Comparison of ENCODE assay signal across 22 cellular contexts in genomic region chr1:75220072-75220471, GRCh38.
A peak's percentile ranks its signal among the peaks of the same experiment; 100 is the strongest.
DNase-seq lines count a peak whose midpoint lies in the region; ATAC-seq, FAIRE-seq and TF ChIP-seq lines count a peak whose summit lies in the region.
"Had no signal": no experiment of that assay in that cellular context is flagged by ENCODE, and none has a peak within 500 bp of the region (broad histone marks: within the 10 kb centered on the region; RNA-seq: fewer than 3 reads in every experiment).

No MANE protein-coding gene starts in this region.

- peak; percentile 1 for DNase-seq in GM12865 (ENCODE audit: low read depth)
- DNase-seq in pancreas, result no peak
- DNase-seq: AML-193; Caco-2; Calu3; CD4-positive, alpha-beta T cell; CD8-positive, alpha-beta T cell; DMS79 treated with DMSO at 0.1 percent for 48 hours; GF-D8 had no signal

- H3K4me3 ChIP-seq in GM12865 (ENCODE audit: low read depth, low read length), result no peak overlapping the region
- H3K4me3 ChIP-seq in OCI-LY3 (ENCODE audit: low read length), result no peak overlapping the region
- no peak overlapping the region for H3K4me3 ChIP-seq in pancreas
- H3K4me3 ChIP-seq: A549; BLaER1 treated with 17β-estradiol and CSF1 and Interleukin-3, amounts not matched to agents 10 nM and 100 nM; GM12878 had no signal

- H4K20me1 ChIP-seq in OCI-LY3 (ENCODE audit: insufficient read depth, low read length), result no peaks in the 10 kb centered on the region
- H4K20me1 ChIP-seq: BLaER1 treated with 17β-estradiol and CSF1 and Interleukin-3, amounts not matched to agents 10 nM and 100 nM had no signal

- no peaks in the 10 kb centered on the region for H3K9me3 Mint-ChIP-seq in stimulated activated memory B cell treated with anti-CD40 and anti-IgM and Interleukin-4, amounts not matched to agents 10 μg/mL and 1 μg/mL and 100 μg/mL, for 72 hours
- H3K9me3 Mint-ChIP-seq: CD4-positive, alpha-beta T cell; CD8-positive, alpha-beta T cell had no signal

- H3K4me1 Mint-ChIP-seq in stimulated activated memory B cell treated with anti-CD40 and anti-IgM and Interleukin-4, amounts not matched to agents 10 μg/mL and 1 μg/mL and 100 μg/mL, for 72 hours, result peaks cover 6% of the 10 kb centered on the region
- H3K4me1 Mint-ChIP-seq: B cell had no signal

- WGBS in pancreas, 2 donors, result 54 to 75% methylated on average over 3 of the region's 3 CpGs

- H3K27me3 ChIP-seq in OCI-LY3 (ENCODE audit: low read depth, low read length) (no peaks in the 10 kb centered on the region), pancreas (no peaks in the 10 kb centered on the region)
- H3K27me3 ChIP-seq: BLaER1 treated with 17β-estradiol and CSF1 and Interleukin-3, amounts not matched to agents 10 nM and 100 nM had no signal

- no peaks in the 10 kb centered on the region for H3K36me3 Mint-ChIP-seq in stimulated activated memory B cell treated with anti-CD40 and anti-IgM and Interleukin-4, amounts not matched to agents 10 μg/mL and 1 μg/mL and 100 μg/mL, for 72 hours
- H3K36me3 Mint-ChIP-seq: CD8-positive, alpha-beta T cell had no signal

- ATAC-seq in stimulated activated memory B cell treated with anti-CD40 and anti-IgM and Interleukin-4, amounts not matched to agents 10 μg/mL and 1 μg/mL and 100 μg/mL, for 72 hours, result peak; percentile 59
- ATAC-seq in pancreas (no peak), esophagus mucosa (no peak), GM19463 (IDR thresholded peaks at IDR 0.05; ENCODE audit: unreplicated experiment) (no peak)
- ATAC-seq: A549; CD8-positive, alpha-beta T cell; GM12878 had no signal

- H3K36me3 ChIP-seq in OCI-LY3 (replicated peaks; ENCODE audit: low read depth, low read length) (no peaks in the 10 kb centered on the region), pancreas (no peaks in the 10 kb centered on the region)
- H3K36me3 ChIP-seq: BLaER1 treated with 17β-estradiol and CSF1 and Interleukin-3, amounts not matched to agents 10 nM and 100 nM had no signal

- intact Hi-C loops in pancreas (cut with DNase I), result no loop called here

- H3K79me2 ChIP-seq in OCI-LY3 (ENCODE audit: low read length), result no peaks in the 10 kb centered on the region

- peaks cover 15% of the 10 kb centered on the region for H3K27me3 Mint-ChIP-seq in stimulated activated memory B cell treated with anti-CD40 and anti-IgM and Interleukin-4, amounts not matched to agents 10 μg/mL and 1 μg/mL and 100 μg/mL, for 72 hours

- no peak overlapping the region for H2AFZ ChIP-seq in OCI-LY3 (ENCODE audit: low read depth, low read length)

- H3K9me3 ChIP-seq in OCI-LY3 (ENCODE audit: insufficient read depth, low read length), result no peaks in the 10 kb centered on the region
- no peaks in the 10 kb centered on the region for H3K9me3 ChIP-seq in pancreas
- H3K9me3 ChIP-seq: A549; BLaER1 treated with 17β-estradiol and CSF1 and Interleukin-3, amounts not matched to agents 10 nM and 100 nM; Caco-2 had no signal

- no peak overlapping the region for H3K9ac ChIP-seq in OCI-LY3 (ENCODE audit: low read length)
- H3K9ac ChIP-seq: BLaER1 treated with 17β-estradiol and CSF1 and Interleukin-3, amounts not matched to agents 10 nM and 100 nM had no signal

- no peaks in the 10 kb centered on the region for H3K4me1 ChIP-seq in OCI-LY3 (ENCODE audit: low read length)
- H3K4me1 ChIP-seq in pancreas, result no peaks in the 10 kb centered on the region
- H3K4me1 ChIP-seq: A549; BLaER1 treated with 17β-estradiol and CSF1 and Interleukin-3, amounts not matched to agents 10 nM and 100 nM; Caco-2 had no signal

- H3K27ac Mint-ChIP-seq in stimulated activated memory B cell treated with anti-CD40 and anti-IgM and Interleukin-4, amounts not matched to agents 10 μg/mL and 1 μg/mL and 100 μg/mL, for 72 hours, result no peak overlapping the region
- H3K27ac Mint-ChIP-seq: B cell; CD4-positive, alpha-beta T cell; CD8-positive, alpha-beta T cell had no signal

- no peak for FAIRE-seq in pancreas (lab: Jason Lieb, UNC)
- FAIRE-seq: A549, D721Med, GM12892, GM18507 had no signal

- H3K4me3 Mint-ChIP-seq in stimulated activated memory B cell treated with anti-CD40 and anti-IgM and Interleukin-4, amounts not matched to agents 10 μg/mL and 1 μg/mL and 100 μg/mL, for 72 hours, result no peak overlapping the region
- H3K4me3 Mint-ChIP-seq: B cell; CD4-positive, alpha-beta T cell; CD8-positive, alpha-beta T cell had no signal

- H3K4me2 ChIP-seq in OCI-LY3 (ENCODE audit: low read length), result 0 out of 2 replicates have a peak overlapping the region, but pooled peaks have one; percentile 10
- H3K4me2 ChIP-seq: A549; BLaER1 treated with 17β-estradiol and CSF1 and Interleukin-3, amounts not matched to agents 10 nM and 100 nM had no signal

- H3K27ac ChIP-seq in OCI-LY3 (ENCODE audit: low read length) (no peak overlapping the region), pancreas (no peak overlapping the region)
- H3K27ac ChIP-seq: 22Rv1; A549; BLaER1 treated with 17β-estradiol and CSF1 and Interleukin-3, amounts not matched to agents 10 nM and 100 nM; C4-2B had no signal

- no peak for TF ChIP-seq CTCF in GM12865 (IDR thresholded peaks at IDR 0.05; ENCODE audit: insufficient read depth, low read depth, low read length, missing control alignments)
- no peak for TF ChIP-seq CTCF in OCI-LY3 (IDR thresholded peaks at IDR 0.05; ENCODE audit: low read depth, low read length)
- no peak for TF ChIP-seq CTCF in pancreas (IDR thresholded peaks at IDR 0.05)
